ENCODE assay signal across 11 cellular contexts in genomic region chr7:47503283-47503682, GRCh38.
A peak's percentile ranks its signal among the peaks of the same experiment; 100 is the strongest.
DNase-seq lines count a peak whose midpoint lies in the region; ATAC-seq and TF ChIP-seq lines count a peak whose summit lies in the region.
"Had no signal": no experiment of that assay in that cellular context is flagged by ENCODE, and none has a peak within 500 bp of the region (broad histone marks: within the 10 kb centered on the region; RNA-seq: fewer than 3 reads in every experiment).

No MANE protein-coding gene starts in this region.

- H3K9me3 Mint-ChIP-seq in chondrocyte (ENCODE audit: low read depth) (no peaks in the 10 kb centered on the region), mesothelial cell of epicardium (no peaks in the 10 kb centered on the region)
- H3K9me3 Mint-ChIP-seq: stimulated activated naive B cell treated with anti-CD40 and anti-IgM and Interleukin-4, amounts not matched to agents 10 μg/mL and 1 μg/mL and 100 μg/mL, for 72 hours had no signal

- H3K4me3 Mint-ChIP-seq in chondrocyte (ENCODE audit: unreplicated experiment) (peak overlapping the region; percentile 20), mesothelial cell of epicardium (no peak overlapping the region)
- H3K4me3 Mint-ChIP-seq: stimulated activated naive B cell treated with anti-CD40 and anti-IgM and Interleukin-4, amounts not matched to agents 10 μg/mL and 1 μg/mL and 100 μg/mL, for 72 hours had no signal

- H3K4me1 Mint-ChIP-seq in chondrocyte (ENCODE audit: low read depth) (peaks cover 100% of the 10 kb centered on the region), mesothelial cell of epicardium (peaks cover 87% of the 10 kb centered on the region)

- H3K27ac Mint-ChIP-seq in chondrocyte (ENCODE audit: unreplicated experiment) (peak overlapping the region; percentile 97), mesothelial cell of epicardium (peak overlapping the region; percentile 71)
- H3K27ac Mint-ChIP-seq: stimulated activated naive B cell treated with anti-CD40 and anti-IgM and Interleukin-4, amounts not matched to agents 10 μg/mL and 1 μg/mL and 100 μg/mL, for 72 hours had no signal

- peaks cover 29% of the 10 kb centered on the region for H3K36me3 Mint-ChIP-seq in chondrocyte (ENCODE audit: low read depth)
- H3K36me3 Mint-ChIP-seq in mesothelial cell of epicardium, result peaks cover 21% of the 10 kb centered on the region
- H3K36me3 Mint-ChIP-seq: stimulated activated naive B cell treated with anti-CD40 and anti-IgM and Interleukin-4, amounts not matched to agents 10 μg/mL and 1 μg/mL and 100 μg/mL, for 72 hours had no signal

- TF ChIP-seq CTCF in chondrocyte (IDR thresholded peaks at IDR 0.05) (no peak), mesothelial cell of epicardium (IDR thresholded peaks at IDR 0.05; ENCODE audit: unreplicated experiment) (no peak)

- in situ Hi-C loops in ACHN (cut with HindIII; ENCODE audit: low pct_ligation_motif_present, low pct_unique_long_range_greater_than_20kb, low sequenced_read_pairs), result no loop called here

- H3K27me3 Mint-ChIP-seq in chondrocyte (ENCODE audit: low read depth) (no peaks in the 10 kb centered on the region), mesothelial cell of epicardium (ENCODE audit: low read depth) (no peaks in the 10 kb centered on the region)
- H3K27me3 Mint-ChIP-seq: stimulated activated naive B cell treated with anti-CD40 and anti-IgM and Interleukin-4, amounts not matched to agents 10 μg/mL and 1 μg/mL and 100 μg/mL, for 72 hours had no signal

- ATAC-seq in HG02759 (IDR thresholded peaks at IDR 0.05; ENCODE audit: unreplicated experiment) (no peak), HG03139 (IDR thresholded peaks at IDR 0.05; ENCODE audit: unreplicated experiment) (no peak)
- ATAC-seq: stimulated activated naive B cell treated with anti-CD40 and anti-IgM and Interleukin-4, amounts not matched to agents 10 μg/mL and 1 μg/mL and 100 μg/mL, for 72 hours had no signal

- DNase-seq in ACHN (peak; percentile 32), LHCN-M2 (ENCODE audit: low read depth) (peak; percentile 77), chondrocyte (ENCODE audit: low spot score) (peak; percentile 28), mesothelial cell of epicardium (ENCODE audit: low spot score in 2 of 2, unreplicated experiment in 2 of 2) (no peak), OCI-M2 (lab: John Stamatoyannopoulos, UW; ENCODE audit: unreplicated experiment) (no peak)
- DNase-seq in stimulated activated naive CD4-positive, alpha-beta T cell treated with Interleukin-2 at 50 U/mL for 16 hours (lab: John Stamatoyannopoulos, UW), result no peak
- DNase-seq: kidney glomerular epithelial cell; NCI-H2081; stimulated activated naive B cell treated with anti-CD40 and anti-IgM and Interleukin-4, amounts not matched to agents 10 μg/mL and 1 μg/mL and 100 μg/mL, for 72 hours had no signal

Comparison
In these comparisons a context has a peak if more than half of its experiments do, and no peak if none do; other contexts are left out.
1. DNase-seq: peak in ACHN (single experiment), LHCN-M2 (single experiment) and chondrocyte (single experiment); none in mesothelial cell of epicardium (0 of 2), OCI-M2 (single experiment) and stimulated activated naive CD4-positive, alpha-beta T cell treated with Interleukin-2 at 50 U/mL for 16 hours (single experiment).